In genomic region chr15:70132148-70132547, GRCh38 we compare ENCODE assay signal across 1 cellular context.
TF ChIP-seq lines count a peak whose summit lies in the region.

No MANE protein-coding gene starts in this region.

TF ChIP-seq in HEK293, 187 proteins besides CTCF, POLR2A, EP300 and RAD21 (continued from another document):
- TF ChIP-seq ZNF148 (tag by site-specific recombination; IDR thresholded peaks at IDR 0.05; ENCODE audit: borderline replicate concordance), result no peak
- no peak for TF ChIP-seq PATZ1 (tag by site-specific recombination; IDR thresholded peaks at IDR 0.05)
- peak; percentile 80 for TF ChIP-seq EGR2 (tag by site-specific recombination; IDR thresholded peaks at IDR 0.05; ENCODE audit: low read depth)
- no peak for TF ChIP-seq MZF1 (tag by site-specific recombination; IDR thresholded peaks at IDR 0.05; ENCODE audit: borderline replicate concordance)
- no peak for TF ChIP-seq ZNF394 (tag by site-specific recombination; IDR thresholded peaks at IDR 0.05; ENCODE audit: borderline replicate concordance)
